In the genomic region with DNA sequence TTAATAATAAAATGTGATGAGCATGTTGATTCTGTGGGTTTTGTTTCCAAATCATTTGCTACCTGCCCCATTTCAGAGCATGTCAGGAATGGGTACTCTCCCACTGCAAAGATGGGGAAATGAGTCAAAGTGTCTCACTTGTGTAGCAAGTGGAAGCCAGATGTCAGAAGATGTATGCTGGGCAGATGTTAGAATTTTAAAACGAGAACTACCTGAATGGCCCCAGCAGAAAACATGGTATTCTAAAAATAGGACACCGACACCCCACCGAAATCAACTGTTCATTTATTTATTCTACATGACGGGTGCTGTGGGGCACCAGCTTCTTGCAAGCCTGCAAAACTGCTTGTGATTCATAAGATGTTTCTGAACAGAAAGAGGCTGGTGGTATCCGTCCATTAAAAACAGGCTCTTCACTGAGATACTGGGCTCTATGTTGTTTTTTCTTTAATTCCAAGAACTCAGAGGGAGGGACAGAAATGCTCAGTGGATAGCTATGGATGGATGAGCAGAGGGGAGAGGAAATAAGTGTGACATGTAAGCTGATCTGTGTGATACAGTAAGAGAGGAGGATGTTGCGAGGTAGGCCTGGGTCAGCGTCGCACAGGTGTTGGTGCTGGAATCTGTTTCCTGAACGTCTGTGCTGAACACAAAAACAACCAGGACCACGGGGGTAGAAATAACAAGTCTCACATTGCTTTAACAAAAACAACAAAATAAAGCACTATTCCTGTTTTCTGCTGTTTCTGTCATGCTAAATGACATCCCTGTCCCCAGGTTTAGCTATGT, we compare ENCODE assay signal across 14 cellular contexts.
DNase-seq lines count a peak whose midpoint lies in the region; ATAC-seq and TF ChIP-seq lines count a peak whose summit lies in the region.
"Had no signal": no experiment of that assay in that cellular context is flagged by ENCODE, and none has a peak within 500 bp of the region (broad histone marks: within the 10 kb centered on the region; RNA-seq: fewer than 3 reads in every experiment).

No MANE protein-coding gene starts in this region.

- intact Hi-C loops in right lobe of liver (cut with DNase I) (no loop called here), body of pancreas (cut with DNase I) (no loop called here)

- no peak overlapping the region for H3K27ac ChIP-seq in right lobe of liver
- H3K27ac ChIP-seq in body of pancreas, result no peak overlapping the region
- H3K27ac ChIP-seq: psoas muscle had no signal

- H3K36me3 ChIP-seq in right lobe of liver (no peaks in the 10 kb centered on the region), body of pancreas (replicated peaks in 1 of 2; ENCODE audit: insufficient read depth in 1 of 2, low read depth in 2 of 2) (no peaks in the 10 kb centered on the region)

- H3K4me1 ChIP-seq in right lobe of liver (no peaks in the 10 kb centered on the region), body of pancreas (no peaks in the 10 kb centered on the region)
- H3K4me1 ChIP-seq: psoas muscle had no signal

- H3K9me3 ChIP-seq in right lobe of liver, result no peaks in the 10 kb centered on the region
- H3K9me3 ChIP-seq in body of pancreas, result no peaks in the 10 kb centered on the region
- H3K9me3 ChIP-seq: psoas muscle had no signal

- TF ChIP-seq POLR2A in right lobe of liver (IDR thresholded peaks at IDR 0.05), result no peak
- TF ChIP-seq POLR2A in body of pancreas (IDR thresholded peaks at IDR 0.05), result no peak

- TF ChIP-seq CTCF in fibroblast of mammary gland (conservative IDR thresholded peaks at IDR 0.05; ENCODE audit: control insufficient read depth, insufficient read depth, low read depth, low read length), result no peak
- TF ChIP-seq CTCF in right lobe of liver (IDR thresholded peaks at IDR 0.05), result no peak
- no peak for TF ChIP-seq CTCF in body of pancreas (IDR thresholded peaks at IDR 0.05)

- H3K4me3 ChIP-seq in fibroblast of mammary gland (ENCODE audit: control insufficient read depth, low read depth, low read length) (no peak overlapping the region), right lobe of liver (no peak overlapping the region), body of pancreas (no peak overlapping the region)
- H3K4me3 ChIP-seq: psoas muscle had no signal

- ATAC-seq in GM21529 (IDR thresholded peaks at IDR 0.05; ENCODE audit: unreplicated experiment), result peak; percentile 68
- no peak for ATAC-seq in HG03196 (IDR thresholded peaks at IDR 0.05; ENCODE audit: unreplicated experiment)
- ATAC-seq in right lobe of liver, result no peak
- no peak for ATAC-seq in body of pancreas
- ATAC-seq: psoas muscle had no signal

- 70% methylated on average over 9 of the region's 10 CpGs for WGBS in right lobe of liver (ENCODE audit: insufficient coverage, low coverage, low lambda C conversion rate, missing lambda C conversion rate)
- WGBS in body of pancreas, 2 donors, result 71 to 75% methylated on average over 10 of the region's 10 CpGs

- peak; percentile 35 for DNase-seq in Caki2 (ENCODE audit: low read depth)
- peak; percentile 89 for DNase-seq in NAMALWA (ENCODE audit: low spot score)
- DNase-seq in fibroblast of mammary gland (ENCODE audit: low read depth), result peak; percentile 16
- DNase-seq in right lobe of liver, result no peak
- no peak for DNase-seq in body of pancreas
- no peak for DNase-seq in mucosa of gallbladder (ENCODE audit: low spot score)
- DNase-seq: activated CD4-positive, alpha-beta T cell treated with anti-CD3 and anti-CD28 coated beads, Interleukin-2, amount 10 ng/mL, durations not matched to agents 24 days and 14 days; DMS53; NCI-H1436 treated with DMSO at 0.1 percent for 48 hours; NK-92 treated with Interleukin-12 subunit alpha and Interleukin-12 subunit beta, amount 100 ng/mL, for 24 hours; psoas muscle; stimulated activated naive B cell treated with anti-CD40 and anti-IgM and Interleukin-4, amounts not matched to agents 10 μg/mL and 1 μg/mL and 100 μg/mL, for 72 hours had no signal

- no peaks in the 10 kb centered on the region for H3K27me3 ChIP-seq in right lobe of liver
- no peaks in the 10 kb centered on the region for H3K27me3 ChIP-seq in body of pancreas

- in situ Hi-C loops in Caki2 (cut with HindIII; ENCODE audit: low pct_unique_long_range_greater_than_20kb, low sequenced_read_pairs), result no loop called here

Comparison
In these comparisons a context has a peak if more than half of its experiments do, and no peak if none do; other contexts are left out.
1. DNase-seq: peak in Caki2 (single experiment), NAMALWA (single experiment) and fibroblast of mammary gland (single experiment); none in right lobe of liver (0 of 3), body of pancreas (0 of 4) and mucosa of gallbladder (single experiment).